Comparison of ENCODE assay signal across 26 cellular contexts in the genomic region with DNA sequence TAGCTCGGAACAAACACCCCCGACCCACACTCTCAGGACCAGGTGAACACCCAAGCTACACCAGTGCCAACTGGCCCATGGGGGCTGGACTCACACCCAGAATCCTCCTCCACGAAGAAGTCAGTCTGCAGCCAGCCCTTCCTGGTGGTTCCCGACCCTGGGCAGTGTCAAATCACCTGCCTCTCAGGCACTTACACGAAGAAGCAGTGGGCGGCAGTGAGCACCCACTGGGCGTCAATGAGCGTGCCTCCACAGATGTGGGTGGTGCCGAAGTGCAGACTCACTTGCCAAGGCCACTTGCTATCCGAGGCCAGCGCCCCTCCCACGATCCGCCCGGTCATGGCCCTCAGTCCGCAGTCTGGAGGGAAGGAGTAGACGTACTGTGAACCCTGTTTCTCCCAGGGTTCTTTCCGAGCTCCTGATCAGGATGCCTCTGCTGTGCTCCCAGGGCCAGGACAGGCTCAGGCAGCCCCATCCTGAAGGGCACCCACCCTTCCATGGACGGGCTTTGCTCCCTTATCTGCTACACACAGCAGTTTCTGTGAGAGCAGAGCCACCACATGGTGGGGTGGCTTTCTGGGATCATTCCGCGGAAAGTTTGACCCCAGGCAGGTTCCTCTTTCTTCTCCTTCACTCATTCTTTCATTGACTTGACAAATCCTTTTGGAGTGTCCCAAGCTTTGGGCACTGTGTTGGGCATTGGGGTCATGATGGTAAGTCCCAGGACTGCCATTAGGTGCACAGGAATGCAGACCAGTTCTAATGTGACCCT. TPM values are rescaled to one million over a fixed set of nuclear protein-coding genes. Genes with fewer than 3 reads are reported as not detected.
DNase-seq lines count a peak whose midpoint lies in the region; ATAC-seq and TF ChIP-seq lines count a peak whose summit lies in the region.
"Had no signal": no experiment of that assay in that cellular context is flagged by ENCODE, and none has a peak within 500 bp of the region (broad histone marks: within the 10 kb centered on the region; RNA-seq: fewer than 3 reads in every experiment).

No MANE protein-coding gene starts in this region.

- H3K27me3 Mint-ChIP-seq in activated naive CD8-positive, alpha-beta T cell treated with anti-CD3 and anti-CD28 coated beads, Interleukin-2, amount 10 ng/mL, durations not matched to agents 7 days and 5 days, result no peaks in the 10 kb centered on the region
- H3K27me3 Mint-ChIP-seq in activated naive CD8-positive, alpha-beta T cell treated with anti-CD3 and anti-CD28 coated beads, Interleukin-2, amount 50 U/mL, for 24 hours, result no peaks in the 10 kb centered on the region

- no peak for ATAC-seq in activated naive CD8-positive, alpha-beta T cell treated with anti-CD3 and anti-CD28 coated beads, Interleukin-2, amount 10 ng/mL, durations not matched to agents 7 days and 5 days (ENCODE audit: low read depth)
- ATAC-seq in activated naive CD8-positive, alpha-beta T cell treated with anti-CD3 and anti-CD28 coated beads, Interleukin-2, amount 50 U/mL, for 24 hours, result no peak
- ATAC-seq in heart right ventricle, result no peak
- ATAC-seq: GM12878 had no signal

- H3K27me3 ChIP-seq in adrenal gland (no peaks in the 10 kb centered on the region), testis (no peaks in the 10 kb centered on the region), GM23248 (replicated peaks; ENCODE audit: insufficient read depth) (peaks cover 6% of the 10 kb centered on the region; the same call in 1 of the 2 replicates), heart right ventricle (peaks cover 0 to 8% (median 0%) of the 10 kb centered on the region in 7 donors)
- H3K27me3 ChIP-seq: BLaER1, uterus had no signal

- WGBS in adrenal gland, 4 donors, result 53 to 78% (median 69%) methylated on average over 7 to 20 of the region's 20 CpGs
- 72 to 75% methylated on average over 5 to 19 of the region's 20 CpGs for WGBS in testis, 2 donors
- WGBS in GM23248 (ENCODE audit: low coverage in 1 of 2, low lambda C conversion rate in 2 of 2, missing lambda C conversion rate in 2 of 2), 2 experiments, result 78 to 83% methylated on average over 17 to 20 of the region's 20 CpGs
- 90 to 91% methylated on average over 20 of the region's 20 CpGs for WGBS in heart right ventricle, 2 donors

- no peak for TF ChIP-seq POLR2A in adrenal gland (IDR thresholded peaks at IDR 0.05)
- TF ChIP-seq POLR2A in testis (IDR thresholded peaks at IDR 0.05), result no peak

- H3K9me3 ChIP-seq in adrenal gland (replicated peaks in 1 of 3) (no peaks in the 10 kb centered on the region), testis (no peaks in the 10 kb centered on the region), GM23248 (ENCODE audit: low read depth) (no peaks in the 10 kb centered on the region), heart right ventricle (no peaks in the 10 kb centered on the region)
- H3K9me3 ChIP-seq: BLaER1, SK-N-SH, uterus had no signal

- peaks cover 8 to 33% of the 10 kb centered on the region in 2 donors for H3K4me1 ChIP-seq in adrenal gland (replicated peaks in 1 of 2)
- H3K4me1 ChIP-seq in testis, result peaks cover 12% of the 10 kb centered on the region
- H3K4me1 ChIP-seq in GM23248 (ENCODE audit: insufficient read depth), result 0 out of 2 replicates have a peak, but pooled peaks cover 4% of the 10 kb centered on the region
- peaks cover 0 to 9% (median 5%) of the 10 kb centered on the region in 9 donors for H3K4me1 ChIP-seq in heart right ventricle
- H3K4me1 ChIP-seq: uterus had no signal

- no peaks in the 10 kb centered on the region for H3K9me2 ChIP-seq in GM23248 (ENCODE audit: insufficient read depth)
- H3K9me2 ChIP-seq: SK-N-SH had no signal

- H3F3A ChIP-seq in GM23248 (ENCODE audit: insufficient read depth), result peaks cover 6% of the 10 kb centered on the region; the same call in 1 of the 2 replicates

- H3K27ac Mint-ChIP-seq in activated naive CD8-positive, alpha-beta T cell treated with anti-CD3 and anti-CD28 coated beads, Interleukin-2, amount 10 ng/mL, durations not matched to agents 7 days and 5 days, result no peak overlapping the region
- no peak overlapping the region for H3K27ac Mint-ChIP-seq in activated naive CD8-positive, alpha-beta T cell treated with anti-CD3 and anti-CD28 coated beads, Interleukin-2, amount 50 U/mL, for 24 hours
- H3K27ac Mint-ChIP-seq: activated B cell treated with CpG ODN at 0.5 μM for 24 hours had no signal

- no peak overlapping the region for H3K4me2 ChIP-seq in GM23248 (ENCODE audit: unreplicated experiment)
- H3K4me2 ChIP-seq: BLaER1, SK-N-SH, smooth muscle cell had no signal

- no peak overlapping the region for H3K9ac ChIP-seq in GM23248
- H3K9ac ChIP-seq: BLaER1, SK-N-SH had no signal

- no peak overlapping the region for H3K4me3 Mint-ChIP-seq in activated naive CD8-positive, alpha-beta T cell treated with anti-CD3 and anti-CD28 coated beads, Interleukin-2, amount 10 ng/mL, durations not matched to agents 7 days and 5 days
- no peak overlapping the region for H3K4me3 Mint-ChIP-seq in activated naive CD8-positive, alpha-beta T cell treated with anti-CD3 and anti-CD28 coated beads, Interleukin-2, amount 50 U/mL, for 24 hours
- H3K4me3 Mint-ChIP-seq: activated B cell treated with CpG ODN at 0.5 μM for 24 hours had no signal

- no peak for TF ChIP-seq CTCF in adrenal gland (IDR thresholded peaks at IDR 0.05)
- TF ChIP-seq CTCF in testis (IDR thresholded peaks at IDR 0.05), result no peak
- no peak for TF ChIP-seq CTCF in heart right ventricle (IDR thresholded peaks at IDR 0.05)

- H3K4me3 ChIP-seq in adrenal gland, result no peak overlapping the region
- no peak overlapping the region for H3K4me3 ChIP-seq in testis
- H3K4me3 ChIP-seq in GM23248, result no peak overlapping the region
- H3K4me3 ChIP-seq in heart right ventricle, result no peak overlapping the region
- H3K4me3 ChIP-seq: BLaER1, GM12878, smooth muscle cell, uterus had no signal

- H3K4me1 Mint-ChIP-seq in activated naive CD8-positive, alpha-beta T cell treated with anti-CD3 and anti-CD28 coated beads, Interleukin-2, amount 10 ng/mL, durations not matched to agents 7 days and 5 days, result peaks cover 25% of the 10 kb centered on the region
- H3K4me1 Mint-ChIP-seq in activated naive CD8-positive, alpha-beta T cell treated with anti-CD3 and anti-CD28 coated beads, Interleukin-2, amount 50 U/mL, for 24 hours, result peaks cover 15% of the 10 kb centered on the region

- no peaks in the 10 kb centered on the region for H3K36me3 Mint-ChIP-seq in activated naive CD8-positive, alpha-beta T cell treated with anti-CD3 and anti-CD28 coated beads, Interleukin-2, amount 10 ng/mL, durations not matched to agents 7 days and 5 days
- H3K36me3 Mint-ChIP-seq in activated naive CD8-positive, alpha-beta T cell treated with anti-CD3 and anti-CD28 coated beads, Interleukin-2, amount 50 U/mL, for 24 hours (ENCODE audit: low read depth), result no peaks in the 10 kb centered on the region

- in situ Hi-C loops in GM23248 (cut with MboI), result no loop called here

- H3K79me2 ChIP-seq in GM23248 (ENCODE audit: insufficient read depth), result no peaks in the 10 kb centered on the region

- intact Hi-C loops in adrenal gland (cut with DNase I), result no loop called here
- intact Hi-C loops in testis (cut with DNase I; ENCODE audit: low total_unique reads), result no loop called here
- intact Hi-C loops in heart right ventricle (cut with DNase I), result loop anchor here in 4 of 10 donors (5.0 to 10.0 kb wide), 3 partner anchors 33 to 67 kb away; no protein-coding TSS in a partner anchor

- no peak overlapping the region for H2AFZ ChIP-seq in GM23248

- POLR2A ChIA-PET in activated naive CD8-positive, alpha-beta T cell treated with anti-CD3 and anti-CD28 coated beads, Interleukin-2, amount 10 ng/mL, durations not matched to agents 7 days and 5 days (lab: Charles Lee), result interaction anchor here (0.5 to 1.0 kb wide), 2 partner anchors 9 to 79 kb away, joined by 3 read pairs; no protein-coding TSS in a partner anchor

- no peaks in the 10 kb centered on the region for H4K20me1 ChIP-seq in GM23248 (ENCODE audit: insufficient read depth)
- H4K20me1 ChIP-seq: BLaER1 had no signal

- peak; percentile 25 for DNase-seq in activated naive CD8-positive, alpha-beta T cell treated with anti-CD3 and anti-CD28 coated beads, Interleukin-2, amount 10 ng/mL, durations not matched to agents 7 days and 5 days
- DNase-seq in activated naive CD8-positive, alpha-beta T cell treated with anti-CD3 and anti-CD28 coated beads, Interleukin-2, amount 50 U/mL, for 24 hours, result no peak
- DNase-seq in adrenal gland (peak; percentile 49 to 86 (median 78)), mesenteric fat pad (ENCODE audit: low spot score) (peak; percentile 85), testis (peak; percentile 89), GM23248 (no peak), heart right ventricle (no peak)
- DNase-seq in stimulated activated naive CD4-positive, alpha-beta T cell treated with Interleukin-2 at 50 U/mL for 16 hours (lab: John Stamatoyannopoulos, UW), result no peak
- DNase-seq: ACHN, activated B cell treated with CpG ODN at 0.5 μM for 24 hours, activated gamma-delta T cell treated with Interleukin-2 at 50 U/mL for 16 hours, amygdala, kidney glomerular epithelial cell, mammary epithelial cell, NCI-H1694 treated with DMSO at 0.1 percent for 48 hours, NCI-H69, RPMI8226, substantia nigra had no signal

- H3K36me3 ChIP-seq in adrenal gland (replicated peaks in 1 of 2) (no peaks in the 10 kb centered on the region), testis (ENCODE audit: low read depth, missing control alignments) (no peaks in the 10 kb centered on the region), GM23248 (ENCODE audit: low read depth) (no peaks in the 10 kb centered on the region), heart right ventricle (no peaks in the 10 kb centered on the region)
- H3K36me3 ChIP-seq: BLaER1, uterus had no signal

- H3K27ac ChIP-seq in adrenal gland (peak overlapping the region in 2 of 5 donors; percentile 34 to 47), testis (peak overlapping the region; percentile 24 to 45), GM23248 (no peak overlapping the region), heart right ventricle (no peak overlapping the region)
- H3K27ac ChIP-seq: BLaER1, uterus had no signal

- H3K9me3 Mint-ChIP-seq in activated naive CD8-positive, alpha-beta T cell treated with anti-CD3 and anti-CD28 coated beads, Interleukin-2, amount 10 ng/mL, durations not matched to agents 7 days and 5 days, result no peaks in the 10 kb centered on the region
- H3K9me3 Mint-ChIP-seq in activated naive CD8-positive, alpha-beta T cell treated with anti-CD3 and anti-CD28 coated beads, Interleukin-2, amount 50 U/mL, for 24 hours, result no peaks in the 10 kb centered on the region
- H3K9me3 Mint-ChIP-seq: activated B cell treated with CpG ODN at 0.5 μM for 24 hours had no signal

RNA-seq across cellular contexts. Expression of a gene that starts 19.4 kb away (rescaled TPM):
- 1 to 10 TPM; 2.7 to 5.0 TPM for total RNA-seq in activated naive CD8-positive, alpha-beta T cell treated with anti-CD3 and anti-CD28 coated beads, Interleukin-2, amount 10 ng/mL, durations not matched to agents 7 days and 5 days
- total RNA-seq in adrenal gland, result 1 to 10 TPM in 1 of 8 donors, under 1 TPM in 7; 0.12 to 1.3 (median 0.56) TPM
- 1 to 10 TPM in 1 of 3 donors, under 1 TPM in 2; 0.54 to 1.0 (median 0.84) TPM for polyA plus RNA-seq in adrenal gland
- 0.39 TPM for total RNA-seq in mesenteric fat pad
- under 1 TPM; 0.74 to 0.87 TPM for total RNA-seq in testis
- polyA plus RNA-seq in testis (ENCODE audit: insufficient read depth, low read depth, low replicate concordance), result 0.91 TPM
- total RNA-seq in GM23248 (2014; rRNA removed; shearing (Covaris generic)), result not detected in 2 replicates
- polyA plus RNA-seq in GM23248 (2016; fragmentation: Nextera tagmentation; extraction: Ambion mirVana), result not detected in 2 replicates
- total RNA-seq in heart right ventricle, result under 1 TPM in 3 of 10 donors, not detected in 7; 0.07 to 0.32 (median 0.18) TPM
- under 1 TPM; 0.03 to 0.22 TPM for polyA plus RNA-seq in heart right ventricle
- total RNA-seq: LHCN-M2 had no signal
- polyA plus RNA-seq: SK-N-SH had no signal

RNA-seq across cellular contexts. Expression of a gene that starts 33.3 kb away (rescaled TPM):
- total RNA-seq in activated naive CD8-positive, alpha-beta T cell treated with anti-CD3 and anti-CD28 coated beads, Interleukin-2, amount 10 ng/mL, durations not matched to agents 7 days and 5 days, result under 1 TPM in 1 of 2 experiments, not detected in 1; 0.31 TPM
- 100 to 1,000 TPM in 5 of 8 donors, 10 to 100 TPM in 3; 54.4 to 218 (median 104) TPM for total RNA-seq in adrenal gland
- 10 to 100 TPM; 83.2 to 94.4 (median 93.9) TPM for polyA plus RNA-seq in adrenal gland
- 21.5 TPM for total RNA-seq in mesenteric fat pad
- total RNA-seq in testis, result 100 to 1,000 TPM; 191 to 439 TPM
- polyA plus RNA-seq in testis (ENCODE audit: insufficient read depth, low read depth, low replicate concordance), result 186 TPM
- total RNA-seq in GM23248 (2014; rRNA removed; shearing (Covaris generic)), result not detected in 2 replicates
- 0.20 TPM in 1 of 2 replicates, not detected in the other for polyA plus RNA-seq in GM23248 (2016; fragmentation: Nextera tagmentation; extraction: Ambion mirVana)
- 10 to 100 TPM; 22.0 to 42.5 (median 30.4) TPM for total RNA-seq in heart right ventricle
- polyA plus RNA-seq in heart right ventricle, result 10 to 100 TPM; 62.3 to 65.2 TPM
- total RNA-seq: activated B cell treated with CpG ODN at 0.5 μM for 24 hours; bronchial epithelial cell; T-helper 2 cell treated with Interferon-gamma antibody and Interleukin-4, amounts not matched to agents 100 ng/mL and 5 ng/mL, for 36 hours had no signal

Comparison
In these comparisons a context has a peak if more than half of its experiments do, and no peak if none do; other contexts are left out.
1. DNase-seq: peak in activated naive CD8-positive, alpha-beta T cell treated with anti-CD3 and anti-CD28 coated beads, Interleukin-2, amount 10 ng/mL, durations not matched to agents 7 days and 5 days (single experiment), adrenal gland (7 of 7), mesenteric fat pad (single experiment) and testis (single experiment); none in activated naive CD8-positive, alpha-beta T cell treated with anti-CD3 and anti-CD28 coated beads, Interleukin-2, amount 50 U/mL, for 24 hours (single experiment), stimulated activated naive CD4-positive, alpha-beta T cell treated with Interleukin-2 at 50 U/mL for 16 hours (single experiment), GM23248 (single experiment) and heart right ventricle (0 of 2).
2. H3K27ac ChIP-seq: peak in testis (2 of 2); none in GM23248 (single experiment) and heart right ventricle (0 of 10).
3. RNA of a gene that starts 33.3 kb away (total RNA-seq): 191 to 439 TPM in testis, 54.4 to 218 TPM in adrenal gland, 22.0 to 42.5 TPM in heart right ventricle and 21.5 TPM in mesenteric fat pad (single experiment); 0.31 TPM in activated naive CD8-positive, alpha-beta T cell treated with anti-CD3 and anti-CD28 coated beads, Interleukin-2, amount 10 ng/mL, durations not matched to agents 7 days and 5 days and not detected in GM23248; every median in the first group is over 10 times any median in the second.